In genomic region chr2:126050991-126051736, GRCh38 we compare ENCODE assay signal across 2 cellular contexts.
TF ChIP-seq lines count a peak whose summit lies in the region.

No MANE protein-coding gene starts in this region.

TF ChIP-seq in liver, 16 proteins besides CTCF, POLR2A, EP300 and RAD21:
- TF ChIP-seq REST (IDR thresholded peaks at IDR 0.05) (no peak), EGR1 (IDR thresholded peaks at IDR 0.05; ENCODE audit: low read depth in 2 of 2) (no peak), SP1 (IDR thresholded peaks at IDR 0.05) (peak; percentile 2), YY1 (IDR thresholded peaks at IDR 0.05) (no peak), ATF3 (IDR thresholded peaks at IDR 0.05) (no peak), HNF4G (IDR thresholded peaks at IDR 0.05) (peak; percentile 13), MAX (IDR thresholded peaks at IDR 0.05) (peak; percentile 13), ZBTB33 (IDR thresholded peaks at IDR 0.05) (peak; percentile 52), GABPA (IDR thresholded peaks at IDR 0.05 in 1 of 2, conservative IDR thresholded peaks at IDR 0.05 in 1 of 2) (no peak), RXRA (IDR thresholded peaks at IDR 0.05) (peak in 1 of 2 donors; percentile 35), HNF4A (conservative IDR thresholded peaks at IDR 0.05) (peak; percentile 26 to 62), FOXA2 (IDR thresholded peaks at IDR 0.05) (no peak), JUND (IDR thresholded peaks at IDR 0.05) (peak in 1 of 2 donors; percentile 15)

TF ChIP-seq in HepG2, 621 proteins besides CTCF, POLR2A, EP300 and RAD21 (continued from another document):
- TF ChIP-seq ZNF576 (CRISPR knock-in tag; IDR thresholded peaks at IDR 0.05) = no peak
- no peak for TF ChIP-seq ZNF644 (CRISPR knock-in tag; IDR thresholded peaks at IDR 0.05; ENCODE audit: low read depth)
